1 cellular context compared by ENCODE assay signal in the genomic region with DNA sequence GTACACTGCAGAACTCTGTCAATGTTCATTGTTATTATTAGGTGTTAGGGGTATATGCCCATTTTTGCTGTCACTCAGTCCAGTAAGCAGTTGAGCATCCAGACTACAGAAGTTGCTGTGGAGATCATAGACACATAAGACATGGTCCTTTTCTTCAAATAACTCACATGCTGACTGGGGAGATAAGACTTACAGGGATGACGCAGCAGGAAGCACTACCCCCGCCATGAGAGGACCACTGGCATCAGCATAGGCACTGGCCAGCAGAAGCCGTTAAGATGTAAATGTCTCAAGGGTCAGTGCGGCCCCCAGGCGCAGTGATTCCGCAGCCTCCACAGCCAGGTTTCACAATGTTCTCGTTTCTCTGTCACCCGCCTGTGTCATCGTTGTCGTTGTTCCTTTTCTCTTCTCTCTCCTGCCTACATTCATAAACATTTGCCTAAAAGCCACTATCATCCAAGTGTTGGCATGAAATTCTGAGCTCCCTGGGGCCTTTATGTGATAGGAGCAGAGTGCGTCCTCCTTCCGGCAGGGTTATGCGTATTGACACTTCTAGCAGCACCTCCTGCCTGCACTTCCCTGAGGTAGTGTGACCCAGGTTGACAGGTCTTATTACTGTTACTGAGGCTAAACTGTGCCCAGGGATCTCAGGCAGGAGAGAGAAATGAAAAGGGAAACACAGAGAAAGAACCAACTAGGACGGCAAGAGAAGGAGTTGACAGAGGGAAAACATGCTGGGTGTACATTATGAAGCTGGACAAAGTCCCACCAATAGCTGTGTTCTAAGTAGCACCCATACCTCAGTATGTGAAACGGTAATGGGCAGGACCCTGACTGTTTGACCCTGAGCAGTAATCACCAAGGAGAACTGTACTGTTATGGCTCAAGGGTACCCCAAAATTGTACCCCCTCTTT.
TF ChIP-seq lines count a peak whose summit lies in the region.

No MANE protein-coding gene starts in this region.

TF ChIP-seq in neural cell, 6 proteins besides CTCF, POLR2A, EP300 and RAD21 (continued from another document):
- TF ChIP-seq, protein P1, sequence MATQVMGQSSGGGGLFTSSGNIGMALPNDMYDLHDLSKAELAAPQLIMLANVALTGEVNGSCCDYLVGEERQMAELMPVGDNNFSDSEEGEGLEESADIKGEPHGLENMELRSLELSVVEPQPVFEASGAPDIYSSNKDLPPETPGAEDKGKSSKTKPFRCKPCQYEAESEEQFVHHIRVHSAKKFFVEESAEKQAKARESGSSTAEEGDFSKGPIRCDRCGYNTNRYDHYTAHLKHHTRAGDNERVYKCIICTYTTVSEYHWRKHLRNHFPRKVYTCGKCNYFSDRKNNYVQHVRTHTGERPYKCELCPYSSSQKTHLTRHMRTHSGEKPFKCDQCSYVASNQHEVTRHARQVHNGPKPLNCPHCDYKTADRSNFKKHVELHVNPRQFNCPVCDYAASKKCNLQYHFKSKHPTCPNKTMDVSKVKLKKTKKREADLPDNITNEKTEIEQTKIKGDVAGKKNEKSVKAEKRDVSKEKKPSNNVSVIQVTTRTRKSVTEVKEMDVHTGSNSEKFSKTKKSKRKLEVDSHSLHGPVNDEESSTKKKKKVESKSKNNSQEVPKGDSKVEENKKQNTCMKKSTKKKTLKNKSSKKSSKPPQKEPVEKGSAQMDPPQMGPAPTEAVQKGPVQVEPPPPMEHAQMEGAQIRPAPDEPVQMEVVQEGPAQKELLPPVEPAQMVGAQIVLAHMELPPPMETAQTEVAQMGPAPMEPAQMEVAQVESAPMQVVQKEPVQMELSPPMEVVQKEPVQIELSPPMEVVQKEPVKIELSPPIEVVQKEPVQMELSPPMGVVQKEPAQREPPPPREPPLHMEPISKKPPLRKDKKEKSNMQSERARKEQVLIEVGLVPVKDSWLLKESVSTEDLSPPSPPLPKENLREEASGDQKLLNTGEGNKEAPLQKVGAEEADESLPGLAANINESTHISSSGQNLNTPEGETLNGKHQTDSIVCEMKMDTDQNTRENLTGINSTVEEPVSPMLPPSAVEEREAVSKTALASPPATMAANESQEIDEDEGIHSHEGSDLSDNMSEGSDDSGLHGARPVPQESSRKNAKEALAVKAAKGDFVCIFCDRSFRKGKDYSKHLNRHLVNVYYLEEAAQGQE (IDR thresholded peaks at IDR 0.05; ENCODE audit: borderline replicate concordance), result no peak
- no peak for TF ChIP-seq TAF1 (IDR thresholded peaks at IDR 0.05; ENCODE audit: low read depth)
